8 cellular contexts compared by ENCODE assay signal in genomic region chr1:94025383-94026340, GRCh38.
DNase-seq lines count a peak whose midpoint lies in the region; ATAC-seq and TF ChIP-seq lines count a peak whose summit lies in the region.

No MANE protein-coding gene starts in this region.

- H3K36me3 ChIP-seq in liver (ENCODE audit: control insufficient read depth in 4 of 4, insufficient read depth in 3 of 4, low read depth in 1 of 4, low read length in 3 of 4) = peaks cover 0 to 2% (median 0%) of the 10 kb centered on the region in 4 donors
- H3K36me3 ChIP-seq in effector memory CD4-positive, alpha-beta T cell (ENCODE audit: control insufficient read depth, insufficient read depth, low read length) = no peaks in the 10 kb centered on the region

- peak; percentile 86 to 91 for TF ChIP-seq RAD21 in liver (IDR thresholded peaks at IDR 0.05)

- peak overlapping the region in 2 of 3 donors; percentile 36 to 45 for H3K4me3 ChIP-seq in liver (ENCODE audit: low read depth in 1 of 3, low read length in 3 of 3)
- H3K4me3 ChIP-seq in effector memory CD4-positive, alpha-beta T cell (ENCODE audit: insufficient read depth, low read depth, low read length, poor library complexity, severe bottlenecking) = no peak overlapping the region

- H3K9ac ChIP-seq in liver (ENCODE audit: low read depth in 1 of 2, low read length in 2 of 2) = peak overlapping the region; percentile 62 to 71

- H3K9me3 ChIP-seq in liver (ENCODE audit: control insufficient read depth in 4 of 4, low read length in 3 of 4) = no peaks in the 10 kb centered on the region
- no peaks in the 10 kb centered on the region for H3K9me3 ChIP-seq in effector memory CD4-positive, alpha-beta T cell (ENCODE audit: control insufficient read depth, low read length)

- CTCF ChIA-PET in HEK293T (lab: Yijun Ruan, JAX) = interaction anchor here (0.6 to 5.0 kb wide), 22 partner anchors 9 to 778 kb away, joined by 3 to 66 read pairs (median 5); partner anchors contain the start of gene ARHGAP29

- peak overlapping the region; percentile 37 to 45 for H3K27ac ChIP-seq in liver (ENCODE audit: low read depth in 1 of 2, low read length in 2 of 2)
- H3K27ac ChIP-seq in effector memory CD4-positive, alpha-beta T cell (ENCODE audit: insufficient read depth, low read length, poor library complexity, severe bottlenecking) = no peak overlapping the region

- POLR2A ChIA-PET in HEK293T (lab: Yijun Ruan, JAX) = interaction anchor here (0.6 to 1.6 kb wide), 2 partner anchors 14 to 23 kb away, joined by 3 to 4 read pairs; no protein-coding TSS in a partner anchor

- 48% methylated on average over 18 of the region's 18 CpGs for WGBS in liver

- peak; percentile 87 for TF ChIP-seq CTCF in liver (IDR thresholded peaks at IDR 0.05; ENCODE audit: low read depth, low read length, missing input control)

- peak; percentile 64 for DNase-seq in D341Med (ENCODE audit: low spot score)
- peak; percentile 82 for DNase-seq in HEK293T (ENCODE audit: extremely low spot score)
- DNase-seq in NCI-H82 treated with DMSO at 0.1 percent for 48 hours (lab: John Stamatoyannopoulos, UW; ENCODE audit: unreplicated experiment) = peak; percentile 40
- DNase-seq in cerebellar cortex (ENCODE audit: low spot score) = peak; percentile 84
- DNase-seq in effector memory CD4-positive, alpha-beta T cell = no peak
- DNase-seq in activated naive CD4-positive, alpha-beta T cell treated with anti-CD3 and anti-CD28 coated beads, Interleukin-2, amount 50 U/mL, for 16 hours = no peak

- H3K27me3 ChIP-seq in liver (ENCODE audit: control insufficient read depth in 4 of 4, insufficient read depth in 4 of 4, low read length in 3 of 4) = no peaks in the 10 kb centered on the region
- H3K27me3 ChIP-seq in effector memory CD4-positive, alpha-beta T cell (replicated peaks; ENCODE audit: control insufficient read depth, insufficient read depth, low read length, poor library complexity, severe bottlenecking) = no peaks in the 10 kb centered on the region

- ATAC-seq in HG03175 (IDR thresholded peaks at IDR 0.05; ENCODE audit: unreplicated experiment) = no peak

- peaks cover 0 to 3% (median 0%) of the 10 kb centered on the region in 4 donors for H3K4me1 ChIP-seq in liver (ENCODE audit: control insufficient read depth in 4 of 4, insufficient read depth in 4 of 4, low read length in 3 of 4)
- H3K4me1 ChIP-seq in effector memory CD4-positive, alpha-beta T cell (ENCODE audit: control insufficient read depth, insufficient read depth, low read length, poor library complexity, severe bottlenecking) = no peaks in the 10 kb centered on the region

TF ChIP-seq in HEK293T, 16 proteins besides CTCF, POLR2A, EP300 and RAD21:
- TF ChIP-seq ZNF384 (IDR thresholded peaks at IDR 0.05) (no peak), L3MBTL2 (conservative IDR thresholded peaks at IDR 0.05) (no peak), FOXM1 (IDR thresholded peaks at IDR 0.05; ENCODE audit: borderline replicate concordance) (no peak), LEF1 (IDR thresholded peaks at IDR 0.05; ENCODE audit: borderline replicate concordance) (no peak), NFRKB (IDR thresholded peaks at IDR 0.05) (no peak), CTBP1 (IDR thresholded peaks at IDR 0.05; ENCODE audit: borderline replicate concordance) (no peak), FOXA1 (IDR thresholded peaks at IDR 0.05) (no peak), PKNOX1 (IDR thresholded peaks at IDR 0.05) (no peak), ELF4 (IDR thresholded peaks at IDR 0.05) (no peak), SP1 (IDR thresholded peaks at IDR 0.05) (no peak), TARDBP (IDR thresholded peaks at IDR 0.05) (no peak), FOXK2 (IDR thresholded peaks at IDR 0.05) (no peak), ARNT (IDR thresholded peaks at IDR 0.05) (no peak), BHLHE40 (IDR thresholded peaks at IDR 0.05; ENCODE audit: borderline replicate concordance) (no peak), SUZ12 (IDR thresholded peaks at IDR 0.05) (no peak), HDGF (IDR thresholded peaks at IDR 0.05; ENCODE audit: borderline replicate concordance) (no peak)
TF ChIP-seq in HEK293T: peak in this region for 0.

TF ChIP-seq in liver, 16 proteins besides CTCF, POLR2A, EP300 and RAD21:
- TF ChIP-seq YY1 (IDR thresholded peaks at IDR 0.05) (no peak), NR2F2 (IDR thresholded peaks at IDR 0.05) (no peak), FOXA1 (IDR thresholded peaks at IDR 0.05) (no peak), GABPA (IDR thresholded peaks at IDR 0.05 in 1 of 2, conservative IDR thresholded peaks at IDR 0.05 in 1 of 2) (no peak), HNF4A (conservative IDR thresholded peaks at IDR 0.05) (no peak), JUND (IDR thresholded peaks at IDR 0.05) (no peak), FOXA2 (IDR thresholded peaks at IDR 0.05) (no peak), HNF4G (IDR thresholded peaks at IDR 0.05) (no peak), EGR1 (IDR thresholded peaks at IDR 0.05; ENCODE audit: low read depth in 2 of 2) (no peak)
TF ChIP-seq in liver: peak in this region for 0.

Comparison
In these comparisons a context has a peak if more than half of its experiments do, and no peak if none do; other contexts are left out.
1. DNase-seq: peak in D341Med (single experiment), HEK293T (single experiment), NCI-H82 treated with DMSO at 0.1 percent for 48 hours (single experiment) and cerebellar cortex (single experiment); none in effector memory CD4-positive, alpha-beta T cell (0 of 3) and activated naive CD4-positive, alpha-beta T cell treated with anti-CD3 and anti-CD28 coated beads, Interleukin-2, amount 50 U/mL, for 16 hours (single experiment).